ENCODE assay signal across 2 cellular contexts in genomic region chr17:18859256-18859655, GRCh38.
A peak's percentile ranks its signal among the peaks of the same experiment; 100 is the strongest.
TF ChIP-seq lines count a peak whose summit lies in the region.

No MANE protein-coding gene starts in this region.

TF ChIP-seq in IMR-90, 13 proteins besides CTCF, POLR2A, EP300 and RAD21:
- TF ChIP-seq FOS (IDR thresholded peaks at IDR 0.05; ENCODE audit: low read depth, low read length) = 0 out of 2 replicates have a peak, but pooled peaks have one; percentile 15
- no peak for TF ChIP-seq BHLHE40 (IDR thresholded peaks at IDR 0.05; ENCODE audit: low read depth, low read length)
- TF ChIP-seq CEBPB (IDR thresholded peaks at IDR 0.05; ENCODE audit: low read depth, low read length) = peak; percentile 73

TF ChIP-seq in HepG2, 621 proteins besides CTCF, POLR2A, EP300 and RAD21:
- no peak for TF ChIP-seq ZNF776 (CRISPR knock-in tag; IDR thresholded peaks at IDR 0.05)
- TF ChIP-seq MAFG (CRISPR knock-in tag; IDR thresholded peaks at IDR 0.05) = no peak
- TF ChIP-seq ZNF407 (CRISPR knock-in tag; IDR thresholded peaks at IDR 0.05; ENCODE audit: not compliant biosample characterization) = no peak
- no peak for TF ChIP-seq GABPA (IDR thresholded peaks at IDR 0.05; ENCODE audit: low read depth, low read length)
- TF ChIP-seq GABPA (CRISPR knock-in tag; IDR thresholded peaks at IDR 0.05; ENCODE audit: low read depth) = no peak
- no peak for TF ChIP-seq ZBTB26 (CRISPR knock-in tag; IDR thresholded peaks at IDR 0.05; ENCODE audit: borderline replicate concordance)
- TF ChIP-seq PHF8 (CRISPR knock-in tag; IDR thresholded peaks at IDR 0.05) = no peak
- no peak for TF ChIP-seq ZNF235 (CRISPR knock-in tag; IDR thresholded peaks at IDR 0.05; ENCODE audit: borderline replicate concordance)
- TF ChIP-seq RBFOX2 (IDR thresholded peaks at IDR 0.05; ENCODE audit: low read depth, low read length) = no peak
- TF ChIP-seq CERS6 (CRISPR knock-in tag; IDR thresholded peaks at IDR 0.05) = no peak
- no peak for TF ChIP-seq ZBTB38 (CRISPR knock-in tag; IDR thresholded peaks at IDR 0.05)
- TF ChIP-seq ZXDC (CRISPR knock-in tag; IDR thresholded peaks at IDR 0.05) = no peak
- no peak for TF ChIP-seq ZNF354B (CRISPR knock-in tag; IDR thresholded peaks at IDR 0.05)
- no peak for TF ChIP-seq HDAC2 (CRISPR knock-in tag; IDR thresholded peaks at IDR 0.05)
- no peak for TF ChIP-seq FOXO4 (CRISPR knock-in tag; conservative IDR thresholded peaks at IDR 0.05)
- TF ChIP-seq ZFP36 (IDR thresholded peaks at IDR 0.05; ENCODE audit: borderline replicate concordance, low read depth, low read length, partially characterized antibody) = no peak
- no peak for TF ChIP-seq ZNF644 (CRISPR knock-in tag; IDR thresholded peaks at IDR 0.05; ENCODE audit: low read depth)
